In genomic region chr4:47831026-47831689, GRCh38 we compare ENCODE assay signal across 1 cellular context.
TF ChIP-seq lines count a peak whose summit lies in the region.

No MANE protein-coding gene starts in this region.

TF ChIP-seq in H1, 55 proteins besides CTCF, POLR2A, EP300 and RAD21:
- TF ChIP-seq MAFK (IDR thresholded peaks at IDR 0.05; ENCODE audit: low read depth, low read length) (0 out of 2 replicates have a peak, but pooled peaks have one; percentile 24), RXRA (IDR thresholded peaks at IDR 0.05; ENCODE audit: insufficient read depth, low read depth, low read length) (no peak)
